In genomic region chr20:46572790-46573189, GRCh38 we compare ENCODE assay signal across 23 cellular contexts. TPM values are rescaled to one million over a fixed set of nuclear protein-coding genes. Genes with fewer than 3 reads are reported as not detected.
DNase-seq lines count a peak whose midpoint lies in the region; ATAC-seq, FAIRE-seq and TF ChIP-seq lines count a peak whose summit lies in the region.
"Had no signal": no experiment of that assay in that cellular context is flagged by ENCODE, and none has a peak within 500 bp of the region (broad histone marks: within the 10 kb centered on the region; RNA-seq: fewer than 3 reads in every experiment).

No MANE protein-coding gene starts in this region.

- TF ChIP-seq EP300 in HepG2 (IDR thresholded peaks at IDR 0.05; ENCODE audit: low read depth in 2 of 2, low read length in 2 of 2) (no peak), HepG2 (CRISPR knock-in tag; IDR thresholded peaks at IDR 0.05; ENCODE audit: borderline replicate concordance) (no peak)

- in situ Hi-C loops in HepG2 (cut with HindIII; ENCODE audit: extremely low pct_ligation_motif_present, low pct_unique_long_range_greater_than_20kb) = no loop called here

- POLR2A ChIA-PET in HepG2 (lab: Yijun Ruan, JAX) (interaction anchor here (1.2 kb wide), 1 partner anchor 78 kb away, joined by 3 read pairs; the partner anchor contains the start of gene SLC13A3), endothelial cell of umbilical vein (lab: Charles Lee) (no interaction called here)

- DNase-seq in HepG2 (ENCODE audit: low spot score) (no peak), right lobe of liver (no peak), caudate nucleus (lab: John Stamatoyannopoulos, UW) (no peak), endothelial cell of umbilical vein (ENCODE audit: low read depth, low spot score) (peak; percentile 2), NCI-H226 (no peak), AG08395 (ENCODE audit: low spot score) (no peak), anterior cingulate cortex (lab: John Stamatoyannopoulos, UW) (no peak), H4 (ENCODE audit: low spot score) (no peak)
- DNase-seq: BE2C; CD4-positive, alpha-beta T cell; HCEC 1CT; HFFc6 had no signal

- H3K4me2 ChIP-seq in HepG2 (ENCODE audit: low read depth, low read length) (no peak overlapping the region), endothelial cell of umbilical vein (ENCODE audit: insufficient read depth, low read length) (no peak overlapping the region)

- no peak overlapping the region for H2AFZ ChIP-seq in HepG2 (ENCODE audit: low read length)
- no peak overlapping the region for H2AFZ ChIP-seq in endothelial cell of umbilical vein (ENCODE audit: low read depth, low read length)

- H3K9me3 ChIP-seq in HepG2 (ENCODE audit: low read length) = no peaks in the 10 kb centered on the region
- H3K9me3 ChIP-seq in right lobe of liver = no peaks in the 10 kb centered on the region
- no peaks in the 10 kb centered on the region for H3K9me3 ChIP-seq in endothelial cell of umbilical vein (replicated peaks; ENCODE audit: control insufficient read depth, insufficient read depth, low read length)
- H3K9me3 ChIP-seq: Caco-2 had no signal

- CTCF ChIA-PET in HepG2 (lab: Yijun Ruan, JAX; ENCODE audit: low intra/inter-chr PET ratio, low total read pairs) (no interaction called here), endothelial cell of umbilical vein (lab: Charles Lee) (interaction anchor here (1.2 to 3.0 kb wide), 4 partner anchors 9 to 14 kb away, joined by 4 to 13 read pairs (median 6); no protein-coding TSS in a partner anchor)

- H3K4me3 ChIP-seq in HepG2 (replicated peaks in 1 of 3; ENCODE audit: insufficient read depth in 1 of 3, low read depth in 2 of 3, low read length in 3 of 3) (no peak overlapping the region), right lobe of liver (no peak overlapping the region), endothelial cell of umbilical vein (replicated peaks in 1 of 3; ENCODE audit: insufficient read depth in 1 of 3, low read depth in 1 of 3, low read length in 3 of 3) (no peak overlapping the region)

- TF ChIP-seq CTCF in HepG2 (CRISPR knock-in tag; IDR thresholded peaks at IDR 0.05) (no peak), right lobe of liver (IDR thresholded peaks at IDR 0.05) (no peak), endothelial cell of umbilical vein (IDR thresholded peaks at IDR 0.05; ENCODE audit: extremely low read depth in 1 of 2, insufficient read depth in 1 of 2, low read depth in 1 of 2, low read length in 2 of 2) (no peak)

- intact Hi-C loops in HepG2 (cut with micrococcal nuclease; ENCODE audit: unreplicated experiment) (no loop called here), right lobe of liver (cut with DNase I) (no loop called here), endothelial cell of umbilical vein (cut with micrococcal nuclease) (no loop called here)

- H3K4me1 ChIP-seq in HepG2 (ENCODE audit: insufficient read depth, low read length) (peaks cover 15% of the 10 kb centered on the region), right lobe of liver (no peaks in the 10 kb centered on the region), endothelial cell of umbilical vein (ENCODE audit: control insufficient read depth, extremely low read depth, insufficient read depth, low read length) (peaks cover 3% of the 10 kb centered on the region)
- H3K4me1 ChIP-seq: BE2C, Caco-2 had no signal

- H3K27ac ChIP-seq in HepG2 (ENCODE audit: extremely low read length, insufficient read depth, low read length) (no peak overlapping the region), right lobe of liver (no peak overlapping the region), caudate nucleus (ENCODE audit: low read depth, low read length) (peak overlapping the region; percentile 99), endothelial cell of umbilical vein (ENCODE audit: insufficient read depth, low read depth, low read length) (no peak overlapping the region)
- H3K27ac ChIP-seq: 22Rv1, HL-60 had no signal

- H3K27me3 ChIP-seq in HepG2 (ENCODE audit: control insufficient read depth in 1 of 2, insufficient read depth in 2 of 2, low read length in 2 of 2) (no peaks in the 10 kb centered on the region), right lobe of liver (no peaks in the 10 kb centered on the region), endothelial cell of umbilical vein (ENCODE audit: control insufficient read depth in 2 of 2, insufficient read depth in 2 of 2, low read length in 2 of 2) (no peaks in the 10 kb centered on the region)

- H4K20me1 ChIP-seq in HepG2 (ENCODE audit: insufficient read depth, low read length) = no peaks in the 10 kb centered on the region
- no peaks in the 10 kb centered on the region for H4K20me1 ChIP-seq in endothelial cell of umbilical vein (replicated peaks; ENCODE audit: control insufficient read depth, extremely low read depth, insufficient read depth, low read length)

- H3K79me2 ChIP-seq in HepG2 (ENCODE audit: insufficient read depth, low read length) (no peaks in the 10 kb centered on the region), endothelial cell of umbilical vein (ENCODE audit: control insufficient read depth, insufficient read depth, low read length) (no peaks in the 10 kb centered on the region)

- TF ChIP-seq RAD21 in HepG2 (CRISPR knock-in tag; IDR thresholded peaks at IDR 0.05) = no peak

- dilution Hi-C loops in endothelial cell of umbilical vein (cut with MboI; ENCODE audit: extremely low pct_ligation_motif_present, low sequenced_read_pairs) = no loop called here

- no peak for TF ChIP-seq POLR2A in HepG2 (IDR thresholded peaks at IDR 0.05; ENCODE audit: insufficient read depth in 1 of 2, low read depth in 2 of 2, low read length in 2 of 2)
- TF ChIP-seq POLR2A in right lobe of liver (IDR thresholded peaks at IDR 0.05) = no peak
- TF ChIP-seq POLR2A in endothelial cell of umbilical vein (IDR thresholded peaks at IDR 0.05; ENCODE audit: low read depth, low read length) = no peak

- WGBS in HepG2 (ENCODE audit: low lambda C conversion rate) = 87% methylated on average over 3 of the region's 3 CpGs
- 60% methylated on average over 3 of the region's 3 CpGs for WGBS in right lobe of liver (ENCODE audit: insufficient coverage, low coverage, low lambda C conversion rate, missing lambda C conversion rate)

- H3K9me1 ChIP-seq in endothelial cell of umbilical vein (replicated peaks; ENCODE audit: control insufficient read depth, extremely low read depth, insufficient read depth, low read length) = no peaks in the 10 kb centered on the region

- H3K9ac ChIP-seq in HepG2 (ENCODE audit: insufficient read depth, low read depth, low read length) (no peak overlapping the region), endothelial cell of umbilical vein (replicated peaks; ENCODE audit: extremely low read depth, insufficient read depth, low read length) (no peak overlapping the region)

- FAIRE-seq in HepG2 (lab: Jason Lieb, UNC) = no peak
- no peak for FAIRE-seq in endothelial cell of umbilical vein (lab: Jason Lieb, UNC)
- FAIRE-seq: D721Med, G401.6, GM12891, GM19239, H54 had no signal

- ATAC-seq in HepG2 = no peak
- no peak for ATAC-seq in right lobe of liver

- H3K36me3 ChIP-seq in HepG2 (replicated peaks in 1 of 2; ENCODE audit: control insufficient read depth in 1 of 2, insufficient read depth in 2 of 2, low read length in 2 of 2) (peaks cover 15 to 26% of the 10 kb centered on the region in 2 experiments; a peak in 4 of 5 replicates), right lobe of liver (no peaks in the 10 kb centered on the region), endothelial cell of umbilical vein (ENCODE audit: control insufficient read depth in 2 of 2, extremely low read depth in 1 of 2, insufficient read depth in 2 of 2, low read length in 2 of 2) (no peaks in the 10 kb centered on the region)
- H3K36me3 ChIP-seq: BE2C had no signal

- BruUV-seq in HepG2 (replicated peaks; lab: Mats Ljungman, UMichigan) = no TSS peak
- BruUV-seq in endothelial cell of umbilical vein (replicated peaks; lab: Mats Ljungman, UMichigan) = no TSS peak

RNA-seq across cellular contexts. Expression of gene OCSTAMP, which starts 22.3 kb away (rescaled TPM):
- not detected in 2 replicates for total RNA-seq in HepG2 (2016; rRNA removed; fragmentation: Illumina TruSeq; extraction: Trizol)
- not detected in 2 replicates for total RNA-seq in HepG2 (2016; cell fraction: cytosol; rRNA removed; fragmentation: Illumina TruSeq; extraction: Trizol; ENCODE audit: low read depth)
- total RNA-seq in HepG2 (2016; cell fraction: insoluble cytoplasmic fraction; rRNA removed; fragmentation: Illumina TruSeq; extraction: Trizol) = not detected in 2 replicates
- not detected in 2 replicates for total RNA-seq in HepG2 (2016; cell fraction: membrane; rRNA removed; fragmentation: Illumina TruSeq; extraction: Trizol)
- not detected in 2 replicates for total RNA-seq in HepG2 (2016; cell fraction: nucleus; rRNA removed; fragmentation: Illumina TruSeq; extraction: Trizol)
- not detected in 2 replicates for polyA plus RNA-seq in HepG2 (2011; rRNA removed)
- not detected in 2 replicates for polyA plus RNA-seq in HepG2 (2011; cell fraction: cytosol; rRNA removed)
- not detected in 2 replicates for polyA plus RNA-seq in HepG2 (2011; cell fraction: nucleus; rRNA removed)
- polyA plus RNA-seq in HepG2 (2012) = not detected in 2 replicates
- not detected in 2 replicates for polyA plus RNA-seq in HepG2 (2016; cell fraction: cytosol; fragmentation: Illumina TruSeq; extraction: Trizol; ENCODE audit: low read depth)
- not detected in 2 replicates for polyA plus RNA-seq in HepG2 (2016; cell fraction: insoluble cytoplasmic fraction; fragmentation: Illumina TruSeq; extraction: Trizol; ENCODE audit: low read depth)
- polyA plus RNA-seq in HepG2 (2016; cell fraction: membrane; fragmentation: Illumina TruSeq; extraction: Trizol; ENCODE audit: low read depth) = not detected in 2 replicates
- polyA plus RNA-seq in HepG2 (2016; cell fraction: nucleus; fragmentation: Illumina TruSeq; extraction: Trizol; ENCODE audit: insufficient read depth, low read depth) = not detected in 2 replicates
- polyA minus RNA-seq in HepG2 (2011; rRNA and poly(A)+ RNA removed; ENCODE audit: low replicate concordance) = not detected in 2 replicates
- polyA minus RNA-seq in HepG2 (2011; cell fraction: cytosol; rRNA and poly(A)+ RNA removed) = not detected in 2 replicates
- not detected in 2 replicates for polyA minus RNA-seq in HepG2 (2011; cell fraction: nucleus; rRNA and poly(A)+ RNA removed)
- total RNA-seq in right lobe of liver = not detected
- total RNA-seq in endothelial cell of umbilical vein = not detected in 2 replicates
- not detected in 2 replicates for polyA plus RNA-seq in endothelial cell of umbilical vein
- not detected in 2 replicates for polyA plus RNA-seq in endothelial cell of umbilical vein (2011; cell fraction: cytosol; rRNA removed)
- polyA plus RNA-seq in endothelial cell of umbilical vein (2011; cell fraction: nucleus; rRNA removed) = not detected in 2 replicates
- not detected in 2 replicates for polyA plus RNA-seq in endothelial cell of umbilical vein (2012)
- polyA minus RNA-seq in endothelial cell of umbilical vein = not detected in 2 replicates
- not detected for polyA minus RNA-seq in endothelial cell of umbilical vein (2011; cell fraction: cytosol; rRNA and poly(A)+ RNA removed)
- polyA minus RNA-seq in endothelial cell of umbilical vein (2011; cell fraction: nucleus; rRNA and poly(A)+ RNA removed) = not detected in 2 replicates
- not detected in 2 replicates for total RNA-seq in H4 (2014; rRNA removed; shearing (Covaris generic))
- total RNA-seq: A673; Caco-2; CD4-positive, alpha-beta T cell; HFFc6; HT1080 had no signal
- polyA plus RNA-seq: IgD-negative memory B cell had no signal

RNA-seq across cellular contexts. Expression of gene ZNF334, which starts 59.4 kb away (rescaled TPM):
- total RNA-seq in HepG2 (2016; rRNA removed; fragmentation: Illumina TruSeq; extraction: Trizol) (4.8 and 5.3 TPM in 2 replicates), right lobe of liver (1 to 10 TPM in 3 of 6 experiments, under 1 TPM in 3; 0.55 to 2.8 (median 1.3) TPM), endothelial cell of umbilical vein (0.30 and 1.6 TPM in 2 replicates)
- 0.88 and 1.0 TPM in 2 replicates for total RNA-seq in HepG2 (2016; cell fraction: cytosol; rRNA removed; fragmentation: Illumina TruSeq; extraction: Trizol; ENCODE audit: low read depth)
- 4.7 and 5.1 TPM in 2 replicates for total RNA-seq in HepG2 (2016; cell fraction: insoluble cytoplasmic fraction; rRNA removed; fragmentation: Illumina TruSeq; extraction: Trizol)
- total RNA-seq in HepG2 (2016; cell fraction: membrane; rRNA removed; fragmentation: Illumina TruSeq; extraction: Trizol) = 1.7 and 2.4 TPM in 2 replicates
- 11.4 and 12.3 TPM in 2 replicates for total RNA-seq in HepG2 (2016; cell fraction: nucleus; rRNA removed; fragmentation: Illumina TruSeq; extraction: Trizol)
- polyA plus RNA-seq in HepG2 (2011; rRNA removed) (6.9 and 7.8 TPM in 2 replicates), endothelial cell of umbilical vein (0.03 and 0.08 TPM in 2 replicates)
- 1.3 and 1.9 TPM in 2 replicates for polyA plus RNA-seq in HepG2 (2011; cell fraction: cytosol; rRNA removed)
- polyA plus RNA-seq in HepG2 (2011; cell fraction: nucleus; rRNA removed) = 15.7 and 19.6 TPM in 2 replicates
- 3.0 and 4.6 TPM in 2 replicates for polyA plus RNA-seq in HepG2 (2012)
- polyA plus RNA-seq in HepG2 (2016; cell fraction: cytosol; fragmentation: Illumina TruSeq; extraction: Trizol; ENCODE audit: low read depth) = 0.20 and 0.32 TPM in 2 replicates
- 4.3 and 4.8 TPM in 2 replicates for polyA plus RNA-seq in HepG2 (2016; cell fraction: insoluble cytoplasmic fraction; fragmentation: Illumina TruSeq; extraction: Trizol; ENCODE audit: low read depth)
- 0.69 and 0.77 TPM in 2 replicates for polyA plus RNA-seq in HepG2 (2016; cell fraction: membrane; fragmentation: Illumina TruSeq; extraction: Trizol; ENCODE audit: low read depth)
- 31.6 and 32.6 TPM in 2 replicates for polyA plus RNA-seq in HepG2 (2016; cell fraction: nucleus; fragmentation: Illumina TruSeq; extraction: Trizol; ENCODE audit: insufficient read depth, low read depth)
- 2.8 TPM in 1 of 2 replicates, not detected in the other for polyA minus RNA-seq in HepG2 (2011; rRNA and poly(A)+ RNA removed; ENCODE audit: low replicate concordance)
- polyA minus RNA-seq in HepG2 (2011; cell fraction: cytosol; rRNA and poly(A)+ RNA removed) = 1.7 and 1.8 TPM in 2 replicates
- 22.5 and 32.0 TPM in 2 replicates for polyA minus RNA-seq in HepG2 (2011; cell fraction: nucleus; rRNA and poly(A)+ RNA removed)
- polyA plus RNA-seq in endothelial cell of umbilical vein (2011; cell fraction: cytosol; rRNA removed) = 0.03 and 0.04 TPM in 2 replicates
- 0.69 and 0.75 TPM in 2 replicates for polyA plus RNA-seq in endothelial cell of umbilical vein (2011; cell fraction: nucleus; rRNA removed)
- polyA plus RNA-seq in endothelial cell of umbilical vein (2012) = 0.13 and 0.25 TPM in 2 replicates
- 0.13 TPM in 1 of 2 replicates, not detected in the other for polyA minus RNA-seq in endothelial cell of umbilical vein
- not detected for polyA minus RNA-seq in endothelial cell of umbilical vein (2011; cell fraction: cytosol; rRNA and poly(A)+ RNA removed)
- polyA minus RNA-seq in endothelial cell of umbilical vein (2011; cell fraction: nucleus; rRNA and poly(A)+ RNA removed) = 0.19 and 0.24 TPM in 2 replicates
- 0.14 TPM in 1 of 2 replicates, not detected in the other for total RNA-seq in H4 (2014; rRNA removed; shearing (Covaris generic))
- total RNA-seq: Caco-2, HT1080 had no signal
- polyA plus RNA-seq: IgD-negative memory B cell had no signal
